8 cellular contexts compared by ENCODE assay signal in the genomic region with DNA sequence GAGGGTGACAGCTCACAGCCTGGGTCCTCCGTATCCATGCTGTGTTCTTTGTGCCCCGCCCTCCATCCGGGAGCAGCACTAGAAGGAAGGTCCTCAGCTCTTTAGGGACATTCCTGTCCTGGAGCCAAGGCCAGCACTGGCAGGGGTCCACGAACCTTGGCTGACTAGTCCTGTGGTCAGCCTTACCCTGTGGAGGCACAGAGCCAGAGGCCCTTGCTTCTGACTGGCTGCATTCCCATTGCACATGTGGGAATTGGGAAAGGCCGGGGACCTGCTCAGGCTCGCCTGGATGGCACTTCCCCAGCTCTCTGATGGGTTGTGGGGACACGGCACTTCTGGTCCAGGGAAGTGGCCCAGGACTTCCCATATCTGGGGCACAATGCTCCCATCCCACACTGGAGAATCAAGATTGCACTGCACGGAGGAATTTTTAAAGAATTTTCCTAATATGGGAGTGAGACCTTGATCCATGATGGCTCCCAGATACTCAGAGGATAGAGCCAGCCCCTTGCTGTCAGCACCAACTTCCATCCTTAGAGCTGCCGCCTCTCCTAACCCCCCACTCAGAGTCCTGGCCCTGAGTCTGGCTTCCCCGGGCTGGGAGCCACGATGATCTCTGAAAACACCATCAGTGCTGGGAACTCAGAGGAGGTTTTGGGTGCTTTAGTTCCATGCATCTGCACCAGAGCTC. TPM values are rescaled to one million over a fixed set of nuclear protein-coding genes. Genes with fewer than 3 reads are reported as not detected.
DNase-seq lines count a peak whose midpoint lies in the region; ATAC-seq, FAIRE-seq and TF ChIP-seq lines count a peak whose summit lies in the region.

No MANE protein-coding gene starts in this region.

- no peaks in the 10 kb centered on the region for H4K20me1 ChIP-seq in HepG2 (ENCODE audit: insufficient read depth, low read length)

- ATAC-seq in HepG2 (peak; percentile 11), GM21786 (IDR thresholded peaks at IDR 0.05; ENCODE audit: unreplicated experiment) (no peak), GM19463 (IDR thresholded peaks at IDR 0.05; ENCODE audit: unreplicated experiment) (no peak), HG02571 (IDR thresholded peaks at IDR 0.05; ENCODE audit: unreplicated experiment) (no peak)

- in situ Hi-C loops in HepG2 (cut with HindIII; ENCODE audit: extremely low pct_ligation_motif_present, low pct_unique_long_range_greater_than_20kb) = no loop called here

- H3K27me3 ChIP-seq in breast epithelium = no peaks in the 10 kb centered on the region
- H3K27me3 ChIP-seq in HepG2 (ENCODE audit: control insufficient read depth in 1 of 2, insufficient read depth in 2 of 2, low read length in 2 of 2) = peaks cover 1 to 33% of the 10 kb centered on the region in 2 experiments
- no peaks in the 10 kb centered on the region for H3K27me3 ChIP-seq in stomach smooth muscle (ENCODE audit: control insufficient read depth in 1 of 2, insufficient read depth in 2 of 2, low read length in 2 of 2)

- no peak for TF ChIP-seq RAD21 in HepG2 (CRISPR knock-in tag; IDR thresholded peaks at IDR 0.05)

- no peaks in the 10 kb centered on the region for H3K36me3 ChIP-seq in breast epithelium
- no peaks in the 10 kb centered on the region for H3K36me3 ChIP-seq in HepG2 (replicated peaks in 1 of 2; ENCODE audit: control insufficient read depth in 1 of 2, insufficient read depth in 2 of 2, low read length in 2 of 2)
- H3K36me3 ChIP-seq in stomach smooth muscle (ENCODE audit: control insufficient read depth in 2 of 2, insufficient read depth in 2 of 2, low read length in 2 of 2) = no peaks in the 10 kb centered on the region

- BruUV-seq in HepG2 (replicated peaks; lab: Mats Ljungman, UMichigan) = no TSS peak

- FAIRE-seq in HepG2 (lab: Jason Lieb, UNC) = no peak

- no peak for TF ChIP-seq CTCF in breast epithelium (IDR thresholded peaks at IDR 0.05)
- TF ChIP-seq CTCF in HepG2 (CRISPR knock-in tag; IDR thresholded peaks at IDR 0.05) = no peak

- H3K4me2 ChIP-seq in HepG2 (ENCODE audit: low read depth, low read length) = peak overlapping the region; percentile 58

- TF ChIP-seq POLR2A in breast epithelium (IDR thresholded peaks at IDR 0.05) (no peak), HepG2 (IDR thresholded peaks at IDR 0.05; ENCODE audit: insufficient read depth in 1 of 2, low read depth in 2 of 2, low read length in 2 of 2) (no peak)

- intact Hi-C loops in breast epithelium (cut with DNase I; ENCODE audit: low total_unique reads) (no loop called here), HepG2 (cut with micrococcal nuclease; ENCODE audit: unreplicated experiment) (no loop called here)

- H3K4me1 ChIP-seq in breast epithelium = peaks cover 13 to 19% of the 10 kb centered on the region in 2 donors
- H3K4me1 ChIP-seq in HepG2 (ENCODE audit: insufficient read depth, low read length) = peaks cover 84% of the 10 kb centered on the region
- peaks cover 48% of the 10 kb centered on the region for H3K4me1 ChIP-seq in stomach smooth muscle (ENCODE audit: control insufficient read depth, insufficient read depth, low read length)

- TF ChIP-seq EP300 in HepG2 (IDR thresholded peaks at IDR 0.05; ENCODE audit: low read depth in 2 of 2, low read length in 2 of 2) (no peak), HepG2 (CRISPR knock-in tag; IDR thresholded peaks at IDR 0.05; ENCODE audit: borderline replicate concordance) (no peak)

- no peak overlapping the region for H2AFZ ChIP-seq in HepG2 (ENCODE audit: low read length)

- 27% methylated on average over 10 of the region's 11 CpGs for WGBS in HepG2 (ENCODE audit: low lambda C conversion rate)

- DNase-seq in HT1080 (ENCODE audit: low read depth) = peak; percentile 38
- DNase-seq in breast epithelium (ENCODE audit: low spot score in 2 of 2) = peak; percentile 96 to 97
- DNase-seq in HepG2 (ENCODE audit: low spot score) = no peak
- no peak for DNase-seq in NCI-H2227 treated with DMSO at 0.1 percent for 48 hours (lab: John Stamatoyannopoulos, UW)

- CTCF ChIA-PET in HepG2 (lab: Yijun Ruan, JAX; ENCODE audit: low intra/inter-chr PET ratio, low total read pairs) = no interaction called here

- no peak overlapping the region for H3K9ac ChIP-seq in HepG2 (ENCODE audit: insufficient read depth, low read depth, low read length)
- H3K9ac ChIP-seq in stomach smooth muscle (ENCODE audit: low read length in 2 of 2) = peak overlapping the region; percentile 29 to 54

- H3K4me3 ChIP-seq in breast epithelium (peak overlapping the region in 1 of 3 donors; percentile 16), HepG2 (replicated peaks in 1 of 3; ENCODE audit: insufficient read depth in 1 of 3, low read depth in 2 of 3, low read length in 3 of 3) (peak overlapping the region in 1 of 3 experiments; percentile 32; a peak in 1 of 6 replicates), stomach smooth muscle (ENCODE audit: low read length in 2 of 2) (peak overlapping the region; percentile 22 to 35)

- H3K27ac ChIP-seq in breast epithelium (peak overlapping the region; percentile 79 to 88), HepG2 (ENCODE audit: extremely low read length, insufficient read depth, low read length) (no peak overlapping the region), stomach smooth muscle (ENCODE audit: low read length) (peak overlapping the region; percentile 71)

- POLR2A ChIA-PET in HepG2 (lab: Yijun Ruan, JAX) = interaction anchor here (0.7 to 8.6 kb wide), 9 partner anchors 11 to 229 kb away, joined by 3 to 95 read pairs (median 4); a partner anchor contains a TSS

- no peaks in the 10 kb centered on the region for H3K79me2 ChIP-seq in HepG2 (ENCODE audit: insufficient read depth, low read length)

- H3K9me3 ChIP-seq in breast epithelium = no peaks in the 10 kb centered on the region
- H3K9me3 ChIP-seq in HepG2 (ENCODE audit: low read length) = no peaks in the 10 kb centered on the region
- no peaks in the 10 kb centered on the region for H3K9me3 ChIP-seq in stomach smooth muscle (ENCODE audit: control insufficient read depth in 2 of 2, low read length in 2 of 2)

TF ChIP-seq in HepG2, 621 proteins besides CTCF, POLR2A, EP300 and RAD21 (continues in another document):
- TF ChIP-seq ZFAT (CRISPR knock-in tag; conservative IDR thresholded peaks at IDR 0.05) (no peak), SMC3 (IDR thresholded peaks at IDR 0.05; ENCODE audit: low read length) (no peak), SALL1 (CRISPR knock-in tag; IDR thresholded peaks at IDR 0.05) (0 out of 2 replicates have a peak, but pooled peaks have one; percentile 36)
- TF ChIP-seq, protein P1, sequence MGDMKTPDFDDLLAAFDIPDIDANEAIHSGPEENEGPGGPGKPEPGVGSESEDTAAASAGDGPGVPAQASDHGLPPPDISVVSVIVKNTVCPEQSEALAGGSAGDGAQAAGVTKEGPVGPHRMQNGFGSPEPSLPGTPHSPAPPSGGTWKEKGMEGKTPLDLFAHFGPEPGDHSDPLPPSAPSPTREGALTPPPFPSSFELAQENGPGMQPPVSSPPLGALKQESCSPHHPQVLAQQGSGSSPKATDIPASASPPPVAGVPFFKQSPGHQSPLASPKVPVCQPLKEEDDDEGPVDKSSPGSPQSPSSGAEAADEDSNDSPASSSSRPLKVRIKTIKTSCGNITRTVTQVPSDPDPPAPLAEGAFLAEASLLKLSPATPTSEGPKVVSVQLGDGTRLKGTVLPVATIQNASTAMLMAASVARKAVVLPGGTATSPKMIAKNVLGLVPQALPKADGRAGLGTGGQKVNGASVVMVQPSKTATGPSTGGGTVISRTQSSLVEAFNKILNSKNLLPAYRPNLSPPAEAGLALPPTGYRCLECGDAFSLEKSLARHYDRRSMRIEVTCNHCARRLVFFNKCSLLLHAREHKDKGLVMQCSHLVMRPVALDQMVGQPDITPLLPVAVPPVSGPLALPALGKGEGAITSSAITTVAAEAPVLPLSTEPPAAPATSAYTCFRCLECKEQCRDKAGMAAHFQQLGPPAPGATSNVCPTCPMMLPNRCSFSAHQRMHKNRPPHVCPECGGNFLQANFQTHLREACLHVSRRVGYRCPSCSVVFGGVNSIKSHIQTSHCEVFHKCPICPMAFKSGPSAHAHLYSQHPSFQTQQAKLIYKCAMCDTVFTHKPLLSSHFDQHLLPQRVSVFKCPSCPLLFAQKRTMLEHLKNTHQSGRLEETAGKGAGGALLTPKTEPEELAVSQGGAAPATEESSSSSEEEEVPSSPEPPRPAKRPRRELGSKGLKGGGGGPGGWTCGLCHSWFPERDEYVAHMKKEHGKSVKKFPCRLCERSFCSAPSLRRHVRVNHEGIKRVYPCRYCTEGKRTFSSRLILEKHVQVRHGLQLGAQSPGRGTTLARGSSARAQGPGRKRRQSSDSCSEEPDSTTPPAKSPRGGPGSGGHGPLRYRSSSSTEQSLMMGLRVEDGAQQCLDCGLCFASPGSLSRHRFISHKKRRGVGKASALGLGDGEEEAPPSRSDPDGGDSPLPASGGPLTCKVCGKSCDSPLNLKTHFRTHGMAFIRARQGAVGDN (CRISPR knock-in tag; IDR thresholded peaks at IDR 0.05) = peak; percentile 52

RNA-seq across cellular contexts. Expression of a gene that starts 24.7 kb away (rescaled TPM):
- 102 and 107 TPM in 2 replicates for total RNA-seq in HT1080 (2014; rRNA removed; shearing (Covaris generic))
- 73.4 and 77.7 TPM in 2 replicates for polyA plus RNA-seq in HT1080 (2015; cell fraction: cytosol; rRNA removed)
- 65.4 and 72.1 TPM in 2 replicates for polyA plus RNA-seq in HT1080 (2015; cell fraction: nucleus; rRNA removed)
- total RNA-seq in breast epithelium (1,000 to 10,000 TPM in 1 of 3 donors, 100 to 1,000 TPM in 2; 643 to 1,178 (median 772) TPM), HepG2 (2016; rRNA removed; fragmentation: Illumina TruSeq; extraction: Trizol) (192 and 268 TPM in 2 replicates)
- 40.2 and 44.0 TPM in 2 replicates for total RNA-seq in HepG2 (2016; cell fraction: cytosol; rRNA removed; fragmentation: Illumina TruSeq; extraction: Trizol; ENCODE audit: low read depth)
- total RNA-seq in HepG2 (2016; cell fraction: insoluble cytoplasmic fraction; rRNA removed; fragmentation: Illumina TruSeq; extraction: Trizol) = 176 and 281 TPM in 2 replicates
- total RNA-seq in HepG2 (2016; cell fraction: membrane; rRNA removed; fragmentation: Illumina TruSeq; extraction: Trizol) = 165 and 177 TPM in 2 replicates
- 193 and 207 TPM in 2 replicates for total RNA-seq in HepG2 (2016; cell fraction: nucleus; rRNA removed; fragmentation: Illumina TruSeq; extraction: Trizol)
- polyA plus RNA-seq in HepG2 (2011; rRNA removed) = 192 and 237 TPM in 2 replicates
- polyA plus RNA-seq in HepG2 (2011; cell fraction: cytosol; rRNA removed) = 193 and 210 TPM in 2 replicates
- 241 and 269 TPM in 2 replicates for polyA plus RNA-seq in HepG2 (2011; cell fraction: nucleus; rRNA removed)
- polyA plus RNA-seq in HepG2 (2012) = 158 and 213 TPM in 2 replicates
- 33.6 and 36.3 TPM in 2 replicates for polyA plus RNA-seq in HepG2 (2016; cell fraction: cytosol; fragmentation: Illumina TruSeq; extraction: Trizol; ENCODE audit: low read depth)
- 232 and 273 TPM in 2 replicates for polyA plus RNA-seq in HepG2 (2016; cell fraction: insoluble cytoplasmic fraction; fragmentation: Illumina TruSeq; extraction: Trizol; ENCODE audit: low read depth)
- 112 and 122 TPM in 2 replicates for polyA plus RNA-seq in HepG2 (2016; cell fraction: membrane; fragmentation: Illumina TruSeq; extraction: Trizol; ENCODE audit: low read depth)
- 333 and 350 TPM in 2 replicates for polyA plus RNA-seq in HepG2 (2016; cell fraction: nucleus; fragmentation: Illumina TruSeq; extraction: Trizol; ENCODE audit: insufficient read depth, low read depth)
- polyA minus RNA-seq in HepG2 (2011; rRNA and poly(A)+ RNA removed; ENCODE audit: low replicate concordance) = 88.5 and 225 TPM in 2 replicates
- polyA minus RNA-seq in HepG2 (2011; cell fraction: cytosol; rRNA and poly(A)+ RNA removed) = 132 and 167 TPM in 2 replicates
- polyA minus RNA-seq in HepG2 (2011; cell fraction: nucleus; rRNA and poly(A)+ RNA removed) = 162 and 170 TPM in 2 replicates

Comparison
In these comparisons a context has a peak if more than half of its experiments do, and no peak if none do; other contexts are left out.
1. DNase-seq: peak in HT1080 (single experiment) and breast epithelium (2 of 2); none in HepG2 (single experiment) and NCI-H2227 treated with DMSO at 0.1 percent for 48 hours (single experiment).